21 cellular contexts compared by ENCODE assay signal in genomic region chr17:48549909-48550308, GRCh38. TPM values are rescaled to one million over a fixed set of nuclear protein-coding genes. Genes with fewer than 3 reads are reported as not detected.
DNase-seq lines count a peak whose midpoint lies in the region; ATAC-seq and TF ChIP-seq lines count a peak whose summit lies in the region.
"Had no signal": no experiment of that assay in that cellular context is flagged by ENCODE, and none has a peak within 500 bp of the region (broad histone marks: within the 10 kb centered on the region; RNA-seq: fewer than 3 reads in every experiment).

No MANE protein-coding gene starts in this region.

- H3K9me3 ChIP-seq in ascending aorta (no peaks in the 10 kb centered on the region), sigmoid colon (no peaks in the 10 kb centered on the region)
- H3K9me3 ChIP-seq: A549, uterus had no signal

- no peak for ATAC-seq in GM21786 (IDR thresholded peaks at IDR 0.05; ENCODE audit: unreplicated experiment)
- ATAC-seq: A549; CD8-positive, alpha-beta T cell had no signal

- no peak for TF ChIP-seq EP300 in sigmoid colon (IDR thresholded peaks at IDR 0.05)

- H3K27me3 ChIP-seq in ascending aorta (no peaks in the 10 kb centered on the region), sigmoid colon (no peaks in the 10 kb centered on the region)
- H3K27me3 ChIP-seq: uterus had no signal

- POLR2A ChIA-PET in RWPE1 (lab: Yijun Ruan, JAX; ENCODE audit: low non-redundant PET): no interaction called here

- CTCF ChIA-PET in RWPE1 (lab: Yijun Ruan, JAX): interaction anchor here (1.1 kb wide), 1 partner anchor 58 kb away, joined by 4 read pairs; no protein-coding TSS in a partner anchor

- TF ChIP-seq CTCF in AG10803 (conservative IDR thresholded peaks at IDR 0.05; ENCODE audit: low read length) (no peak), ascending aorta (IDR thresholded peaks at IDR 0.05) (no peak), sigmoid colon (IDR thresholded peaks at IDR 0.05) (no peak), RWPE1 (conservative IDR thresholded peaks at IDR 0.05; ENCODE audit: low read depth) (no peak)

- H3K27ac ChIP-seq in ascending aorta (peak overlapping the region; percentile 84 to 97), sigmoid colon (peak overlapping the region; percentile 94 to 99 (median 96)), RWPE1 (no peak overlapping the region)
- H3K27ac ChIP-seq: A549, epithelial cell of prostate had no signal

- peak overlapping the region; percentile 34 for H3K4me3 ChIP-seq in AG10803 (ENCODE audit: low read length)
- no peak overlapping the region for H3K4me3 ChIP-seq in ascending aorta
- peak overlapping the region in 2 of 4 donors; percentile 35 to 37 for H3K4me3 ChIP-seq in sigmoid colon
- H3K4me3 ChIP-seq: A549, uterus had no signal

- DNase-seq in AG10803 (ENCODE audit: low read depth): peak; percentile 81
- no peak for DNase-seq in ascending aorta (ENCODE audit: low spot score in 2 of 2)
- peak; percentile 73 for DNase-seq in hepatic stellate cell (ENCODE audit: low spot score)
- peak; percentile 56 for DNase-seq in sigmoid colon
- DNase-seq in RWPE1 (ENCODE audit: low spot score): no peak
- DNase-seq in NCI-H187 treated with DMSO at 0.1 percent for 48 hours (lab: John Stamatoyannopoulos, UW): no peak
- DNase-seq in NK-92 (lab: John Stamatoyannopoulos, UW; ENCODE audit: unreplicated experiment): no peak
- DNase-seq: activated B cell treated with CpG ODN at 0.5 μM for 24 hours; amniotic stem cell; CD8-positive, alpha-beta T cell; NCI-H1694; Right ventricle myocardium superior; uterus had no signal

- H3K4me1 ChIP-seq in ascending aorta (peaks cover 6 to 60% of the 10 kb centered on the region in 2 donors), sigmoid colon (peaks cover 0 to 98% (median 93%) of the 10 kb centered on the region in 4 donors)

- intact Hi-C loops in ascending aorta (cut with DNase I): no loop called here
- intact Hi-C loops in sigmoid colon (cut with DNase I): no loop called here

- peaks cover 19 to 25% of the 10 kb centered on the region in 2 donors for H3K36me3 ChIP-seq in ascending aorta
- H3K36me3 ChIP-seq in sigmoid colon: peaks cover 0 to 10% (median 3%) of the 10 kb centered on the region in 4 donors
- H3K36me3 ChIP-seq: uterus had no signal

- WGBS in sigmoid colon, 2 donors: 89 to 90% methylated on average over 7 of the region's 7 CpGs

- no peak for TF ChIP-seq POLR2A in sigmoid colon (IDR thresholded peaks at IDR 0.05)

RNA-seq across cellular contexts. Expression of gene HOXB2, which starts 5.0 kb away (rescaled TPM):
- 55.3 TPM for total RNA-seq in ascending aorta
- total RNA-seq in sigmoid colon: 10 to 100 TPM; 44.9 to 86.1 (median 63.6) TPM
- 1 to 10 TPM; 1.6 to 7.8 (median 3.0) TPM for polyA plus RNA-seq in sigmoid colon
- total RNA-seq: osteocyte had no signal

RNA-seq across cellular contexts. Expression of gene HOXB1, which starts 19.1 kb away (rescaled TPM):
- total RNA-seq in ascending aorta (not detected), sigmoid colon (under 1 TPM in 1 of 4 donors, not detected in 3; 0.27 TPM)
- under 1 TPM in 2 of 3 donors, not detected in 1; 0.60 to 0.92 TPM for polyA plus RNA-seq in sigmoid colon
- total RNA-seq: activated B cell treated with CpG ODN at 0.5 μM for 24 hours; activated T-helper 2 cell treated with anti-CD3 and anti-CD28 coated beads, Interferon-gamma antibody, Interleukin-2, Interleukin-4, amounts not matched to agents 10 μg/mL and 5 μg/mL and 100 μg/mL, durations not matched to agents 14 hours and 24 hours and 36 hours; CD8-positive, alpha-beta T cell; Daoy; mucosa of gallbladder; osteocyte; Right ventricle myocardium superior; uterus had no signal
- polyA plus RNA-seq: A549, keratinocyte had no signal

RNA-seq across cellular contexts. Expression of gene HOXB4, which starts 28.2 kb away (rescaled TPM):
- total RNA-seq in ascending aorta (20.4 TPM), sigmoid colon (1 to 10 TPM; 4.6 to 8.3 (median 5.4) TPM)
- polyA plus RNA-seq in sigmoid colon: 1 to 10 TPM in 2 of 3 donors, under 1 TPM in 1; 0.23 to 2.7 (median 1.2) TPM
- total RNA-seq: osteocyte had no signal

RNA-seq across cellular contexts. Expression of gene HOXB3, which starts 40.1 kb away (rescaled TPM):
- 19.3 TPM for total RNA-seq in ascending aorta
- 10 to 100 TPM; 25.3 to 64.3 (median 30.1) TPM for total RNA-seq in sigmoid colon
- 10 to 100 TPM in 2 of 3 donors, 1 to 10 TPM in 1; 6.2 to 16.7 (median 10.2) TPM for polyA plus RNA-seq in sigmoid colon

RNA-seq across cellular contexts. Expression of gene HOXB5, which starts 43.7 kb away (rescaled TPM):
- total RNA-seq in ascending aorta (0.53 TPM), sigmoid colon (1 to 10 TPM; 1.5 to 2.5 (median 2.1) TPM)
- 10 to 100 TPM in 1 of 3 donors, 1 to 10 TPM in 2; 3.2 to 13.9 (median 4.2) TPM for polyA plus RNA-seq in sigmoid colon
- total RNA-seq: activated B cell treated with CpG ODN at 0.5 μM for 24 hours; activated T-helper 2 cell treated with anti-CD3 and anti-CD28 coated beads, Interferon-gamma antibody, Interleukin-2, Interleukin-4, amounts not matched to agents 10 μg/mL and 5 μg/mL and 100 μg/mL, durations not matched to agents 14 hours and 24 hours and 36 hours; CD8-positive, alpha-beta T cell; osteocyte had no signal
- polyA plus RNA-seq: keratinocyte had no signal

Comparison
In these comparisons a context has a peak if more than half of its experiments do, and no peak if none do; other contexts are left out.
1. DNase-seq: peak in AG10803 (single experiment), hepatic stellate cell (single experiment) and sigmoid colon (single experiment); none in ascending aorta (0 of 2), RWPE1 (single experiment), NCI-H187 treated with DMSO at 0.1 percent for 48 hours (single experiment) and NK-92 (single experiment).